In the genomic region with DNA sequence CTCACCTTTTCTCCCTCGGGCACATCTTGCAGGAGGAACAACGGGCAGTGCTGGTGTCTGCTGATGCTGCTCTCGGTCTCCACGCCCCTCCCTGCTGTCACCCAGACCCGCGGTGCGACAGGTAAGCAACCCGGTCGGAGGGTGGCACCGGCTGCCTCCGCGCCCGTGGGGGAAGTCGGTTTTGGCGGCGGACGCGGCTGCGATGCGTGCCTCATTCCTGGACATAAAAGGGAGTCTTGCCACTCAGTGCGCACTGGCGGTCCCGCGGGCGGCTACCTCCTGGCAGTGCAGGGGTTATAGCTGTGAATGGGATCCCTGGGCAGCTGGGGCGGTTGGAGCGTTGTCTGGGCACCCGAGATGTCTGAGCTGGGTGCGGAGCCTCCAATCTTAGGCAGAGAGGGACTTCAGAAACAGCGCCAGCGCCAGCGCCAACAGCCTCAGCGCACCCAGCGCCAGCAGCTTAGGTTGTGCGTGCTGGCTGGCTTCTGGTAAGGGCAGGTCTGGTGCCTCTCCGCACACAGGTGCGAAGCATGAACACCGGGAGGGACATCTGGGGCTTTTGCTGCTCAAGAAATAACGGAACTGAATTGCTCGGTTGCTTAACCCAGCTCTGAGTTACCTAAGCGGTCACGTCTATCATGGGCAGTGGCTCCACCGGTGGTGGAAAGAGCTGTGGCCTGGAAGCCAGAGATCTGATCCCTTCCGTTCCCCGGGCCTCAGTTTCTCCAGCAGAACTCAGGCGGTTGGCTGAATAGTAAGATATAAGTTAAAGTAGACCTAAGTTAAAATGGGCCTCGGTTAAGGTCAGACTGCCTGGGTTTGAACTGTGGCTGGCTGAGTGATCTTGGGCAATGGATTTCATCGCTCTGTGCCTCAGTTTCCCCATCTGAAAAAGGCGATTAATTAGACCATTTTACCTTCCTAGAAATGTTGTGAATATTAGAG, we compare ENCODE assay signal across 1 cellular context.
TF ChIP-seq lines count a peak whose summit lies in the region.

No MANE protein-coding gene starts in this region.

TF ChIP-seq in HEK293, 187 proteins besides CTCF, POLR2A, EP300 and RAD21 (continued from another document):
- TF ChIP-seq MEIS1 (CRISPR knock-in tag; IDR thresholded peaks at IDR 0.05; ENCODE audit: borderline replicate concordance): no peak
- TF ChIP-seq ZNF626 (tag by site-specific recombination; IDR thresholded peaks at IDR 0.05): no peak
- TF ChIP-seq, protein P1, sequence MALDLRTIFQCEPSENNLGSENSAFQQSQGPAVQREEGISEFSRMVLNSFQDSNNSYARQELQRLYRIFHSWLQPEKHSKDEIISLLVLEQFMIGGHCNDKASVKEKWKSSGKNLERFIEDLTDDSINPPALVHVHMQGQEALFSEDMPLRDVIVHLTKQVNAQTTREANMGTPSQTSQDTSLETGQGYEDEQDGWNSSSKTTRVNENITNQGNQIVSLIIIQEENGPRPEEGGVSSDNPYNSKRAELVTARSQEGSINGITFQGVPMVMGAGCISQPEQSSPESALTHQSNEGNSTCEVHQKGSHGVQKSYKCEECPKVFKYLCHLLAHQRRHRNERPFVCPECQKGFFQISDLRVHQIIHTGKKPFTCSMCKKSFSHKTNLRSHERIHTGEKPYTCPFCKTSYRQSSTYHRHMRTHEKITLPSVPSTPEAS (tag by site-specific recombination; IDR thresholded peaks at IDR 0.05): no peak
- TF ChIP-seq ZNF555 (tag by site-specific recombination; conservative IDR thresholded peaks at IDR 0.05): no peak
- TF ChIP-seq ZNF791 (tag by site-specific recombination; IDR thresholded peaks at IDR 0.05): no peak
- no peak for TF ChIP-seq KLF9 (tag by site-specific recombination; IDR thresholded peaks at IDR 0.05; ENCODE audit: low read depth)
- no peak for TF ChIP-seq ZNF37A (tag by site-specific recombination; IDR thresholded peaks at IDR 0.05)
- no peak for TF ChIP-seq ZNF473 (tag by site-specific recombination; IDR thresholded peaks at IDR 0.05)
- TF ChIP-seq ZNF785 (tag by site-specific recombination; IDR thresholded peaks at IDR 0.05): no peak
- no peak for TF ChIP-seq ZNF530 (tag by site-specific recombination; IDR thresholded peaks at IDR 0.05; ENCODE audit: low read depth)
- TF ChIP-seq, protein P2, sequence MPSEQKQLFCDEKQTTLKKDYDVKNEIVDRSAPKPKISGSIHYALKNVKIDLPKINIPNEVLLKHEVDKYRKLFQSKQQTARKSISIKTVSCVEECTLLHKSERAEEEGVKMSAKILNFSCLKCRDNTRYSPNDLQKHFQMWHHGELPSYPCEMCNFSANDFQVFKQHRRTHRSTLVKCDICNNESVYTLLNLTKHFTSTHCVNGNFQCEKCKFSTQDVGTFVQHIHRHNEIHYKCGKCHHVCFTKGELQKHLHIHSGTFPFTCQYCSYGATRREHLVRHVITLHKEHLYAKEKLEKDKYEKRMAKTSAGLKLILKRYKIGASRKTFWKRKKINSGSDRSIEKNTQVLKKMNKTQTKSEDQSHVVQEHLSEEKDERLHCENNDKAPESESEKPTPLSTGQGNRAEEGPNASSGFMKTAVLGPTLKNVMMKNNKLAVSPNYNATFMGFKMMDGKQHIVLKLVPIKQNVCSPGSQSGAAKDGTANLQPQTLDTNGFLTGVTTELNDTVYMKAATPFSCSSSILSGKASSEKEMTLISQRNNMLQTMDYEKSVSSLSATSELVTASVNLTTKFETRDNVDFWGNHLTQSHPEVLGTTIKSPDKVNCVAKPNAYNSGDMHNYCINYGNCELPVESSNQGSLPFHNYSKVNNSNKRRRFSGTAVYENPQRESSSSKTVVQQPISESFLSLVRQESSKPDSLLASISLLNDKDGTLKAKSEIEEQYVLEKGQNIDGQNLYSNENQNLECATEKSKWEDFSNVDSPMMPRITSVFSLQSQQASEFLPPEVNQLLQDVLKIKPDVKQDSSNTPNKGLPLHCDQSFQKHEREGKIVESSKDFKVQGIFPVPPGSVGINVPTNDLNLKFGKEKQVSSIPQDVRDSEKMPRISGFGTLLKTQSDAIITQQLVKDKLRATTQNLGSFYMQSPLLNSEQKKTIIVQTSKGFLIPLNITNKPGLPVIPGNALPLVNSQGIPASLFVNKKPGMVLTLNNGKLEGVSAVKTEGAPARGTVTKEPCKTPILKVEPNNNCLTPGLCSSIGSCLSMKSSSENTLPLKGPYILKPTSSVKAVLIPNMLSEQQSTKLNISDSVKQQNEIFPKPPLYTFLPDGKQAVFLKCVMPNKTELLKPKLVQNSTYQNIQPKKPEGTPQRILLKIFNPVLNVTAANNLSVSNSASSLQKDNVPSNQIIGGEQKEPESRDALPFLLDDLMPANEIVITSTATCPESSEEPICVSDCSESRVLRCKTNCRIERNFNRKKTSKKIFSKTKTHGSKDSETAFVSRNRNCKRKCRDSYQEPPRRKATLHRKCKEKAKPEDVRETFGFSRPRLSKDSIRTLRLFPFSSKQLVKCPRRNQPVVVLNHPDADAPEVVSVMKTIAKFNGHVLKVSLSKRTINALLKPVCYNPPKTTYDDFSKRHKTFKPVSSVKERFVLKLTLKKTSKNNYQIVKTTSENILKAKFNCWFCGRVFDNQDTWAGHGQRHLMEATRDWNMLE (tag by site-specific recombination; conservative IDR thresholded peaks at IDR 0.05; ENCODE audit: low read depth): no peak
- TF ChIP-seq, protein P3, sequence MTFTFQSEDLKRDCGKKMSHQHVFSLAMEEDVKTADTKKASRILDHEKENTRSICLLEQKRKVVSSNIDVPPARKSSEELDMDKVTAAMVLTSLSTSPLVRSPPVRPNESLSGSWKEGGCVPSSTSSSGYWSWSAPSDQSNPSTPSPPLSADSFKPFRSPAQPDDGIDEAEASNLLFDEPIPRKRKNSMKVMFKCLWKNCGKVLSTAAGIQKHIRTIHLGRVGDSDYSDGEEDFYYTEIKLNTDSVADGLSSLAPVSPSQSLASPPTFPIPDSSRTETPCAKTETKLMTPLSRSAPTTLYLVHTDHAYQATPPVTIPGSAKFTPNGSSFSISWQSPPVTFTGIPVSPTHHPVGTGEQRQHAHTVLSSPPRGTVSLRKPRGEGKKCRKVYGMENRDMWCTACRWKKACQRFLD (tag by site-specific recombination; IDR thresholded peaks at IDR 0.05): no peak
